30 cellular contexts compared by ENCODE assay signal in genomic region chr2:236647621-236648020, GRCh38.
"Had no signal": no experiment of that assay in that cellular context is flagged by ENCODE, and none has a peak within 500 bp of the region (broad histone marks: within the 10 kb centered on the region; RNA-seq: fewer than 3 reads in every experiment).

No MANE protein-coding gene starts in this region.

- ATAC-seq: activated CD8-positive, alpha-beta T cell treated with anti-CD3 and anti-CD28 coated beads for 36 hours; activated naive CD8-positive, alpha-beta T cell treated with anti-CD3 and anti-CD28 coated beads, Interleukin-2, amount 50 U/mL, for 24 hours; activated T-cell treated with anti-CD3 and anti-CD28 coated beads, Interleukin-2, amount 50 U/mL, for 4 hours; activated T-cell treated with anti-CD3 and anti-CD28 coated beads, Interleukin-2, amount 50 U/mL, for 72 hours; activated T-helper 17 cell treated with anti-CD3 and anti-CD28 coated beads, Interleukin-2, amount 50 U/mL, for 72 hours had no signal

- H3K27ac ChIP-seq: cardiac muscle cell, VCaP had no signal

- H3K27me3 ChIP-seq: cardiac muscle cell had no signal

- FAIRE-seq: bronchial epithelial cell, TTC549 had no signal

- H3K36me3 ChIP-seq: cardiac muscle cell had no signal

- H3K4me3 ChIP-seq: cardiac muscle cell had no signal

- DNase-seq: activated B cell treated with CpG ODN at 0.5 μM for 24 hours; activated CD4-positive, alpha-beta memory T cell treated with anti-CD3 and anti-CD28 coated beads for 36 hours; activated CD4-positive, alpha-beta T cell treated with anti-CD3 and anti-CD28 coated beads for 4 hours; activated CD4-positive, alpha-beta T cell treated with anti-CD3 and anti-CD28 coated beads, Interleukin-2, amount 10 ng/mL, durations not matched to agents 24 days and 14 days; activated CD4-positive, alpha-beta T cell treated with anti-CD3 and anti-CD28 coated beads, Interleukin-2, amount 50 U/mL, for 1 hour; activated CD4-positive, alpha-beta T cell treated with anti-CD3 and anti-CD28 coated beads, Interleukin-2, amount 50 U/mL, for 4 hours; activated CD4-positive, CD25-positive, alpha-beta regulatory T cell treated with anti-CD3 and anti-CD28 coated beads, Interleukin-2, amount 50 U/mL, for 72 hours; activated CD8-positive, alpha-beta memory T cell treated with anti-CD3 and anti-CD28 coated beads, Interleukin-2, amount 50 U/mL, for 4 hours; activated CD8-positive, alpha-beta T cell treated with anti-CD3 and anti-CD28 coated beads for 36 hours; activated effector memory CD4-positive, alpha-beta T cell treated with anti-CD3 and anti-CD28 coated beads, Interleukin-2, amount 50 U/mL, for 16 hours; activated naive CD4-positive, alpha-beta T cell treated with anti-CD3 and anti-CD28 coated beads, Interleukin-2, amount 10 ng/mL, durations not matched to agents 7 days and 5 days; activated naive CD4-positive, alpha-beta T cell treated with Interleukin-2 at 50 U/mL for 16 hours; activated naive CD8-positive, alpha-beta T cell treated with anti-CD3 and anti-CD28 coated beads, Interleukin-2, amount 10 ng/mL, durations not matched to agents 7 days and 5 days; activated naive CD8-positive, alpha-beta T cell treated with anti-CD3 and anti-CD28 coated beads, Interleukin-2, amount 50 U/mL, for 24 hours; activated T-cell treated with anti-CD3 and anti-CD28 coated beads for 4 hours; activated T-cell treated with anti-CD3 and anti-CD28 coated beads, Interleukin-2, amount 50 U/mL, for 1 hour; activated T-cell treated with anti-CD3 and anti-CD28 coated beads, Interleukin-2, amount 50 U/mL, for 4 hours; activated T-cell treated with anti-CD3 and anti-CD28 coated beads, Interleukin-2, amount 50 U/mL, for 72 hours; amygdala; anterior cingulate cortex; caudate nucleus; cerebellar nuclear complex; T-helper 1 cell; T-helper 2 cell; T-helper 9 cell had no signal
